In genomic region chr2:71743995-71744675, GRCh38 we compare ENCODE assay signal across 1 cellular context.
TF ChIP-seq lines count a peak whose summit lies in the region.

No MANE protein-coding gene starts in this region.

TF ChIP-seq in endothelial cell of umbilical vein, 7 proteins besides CTCF, POLR2A, EP300 and RAD21 (continued from another document):
- TF ChIP-seq MAX (IDR thresholded peaks at IDR 0.05; ENCODE audit: insufficient read depth, insufficient read length): no peak
- no peak for TF ChIP-seq GATA2 (IDR thresholded peaks at IDR 0.05; ENCODE audit: insufficient read depth, insufficient read length, low read depth, low read length)
- TF ChIP-seq POLR2AphosphoS5 (IDR thresholded peaks at IDR 0.05; ENCODE audit: insufficient read depth, low read depth, low read length): no peak
